Comparison of ENCODE assay signal across 29 cellular contexts in genomic region chr6:146957443-146957842, GRCh38.
"Had no signal": no experiment of that assay in that cellular context is flagged by ENCODE, and none has a peak within 500 bp of the region (broad histone marks: within the 10 kb centered on the region; RNA-seq: fewer than 3 reads in every experiment).

No MANE protein-coding gene starts in this region.

- DNase-seq: activated CD4-positive, alpha-beta memory T cell treated with anti-CD3 and anti-CD28 coated beads, Interleukin-2, amount 10 ng/mL, durations not matched to agents 7 days and 5 days; activated CD4-positive, alpha-beta T cell treated with anti-CD3 and anti-CD28 coated beads for 1 hour; activated CD4-positive, alpha-beta T cell treated with anti-CD3 and anti-CD28 coated beads for 48 hours; activated CD4-positive, CD25-positive, alpha-beta regulatory T cell; activated CD8-positive, alpha-beta memory T cell treated with anti-CD3 and anti-CD28 coated beads for 24 hours; activated CD8-positive, alpha-beta memory T cell treated with anti-CD3 and anti-CD28 coated beads, Interleukin-2, amount 10 ng/mL, durations not matched to agents 7 days and 5 days; activated CD8-positive, alpha-beta memory T cell treated with anti-CD3 and anti-CD28 coated beads, Interleukin-2, amount 50 U/mL, for 48 hours; activated effector memory CD4-positive, alpha-beta T cell treated with Interleukin-2 at 50 U/mL for 16 hours; activated naive CD4-positive, alpha-beta T cell treated with anti-CD3 and anti-CD28 coated beads, Interleukin-2, amount 10 ng/mL, durations not matched to agents 7 days and 5 days; activated naive CD8-positive, alpha-beta T cell treated with anti-CD3 and anti-CD28 coated beads, Interleukin-2, amount 50 U/mL, for 24 hours; activated T-cell treated with anti-CD3 and anti-CD28 coated beads, Interleukin-2, amount 50 U/mL, for 48 hours; anterior cingulate cortex; brain microvascular endothelial cell; central memory CD4-positive, alpha-beta T cell; NCI-H1092 treated with DMSO at 0.1 percent for 48 hours; NCI-H1417; NCI-H1694; NCI-H1930; NCI-H2081 treated with DMSO at 0.1 percent for 48 hours; NCI-H2171 treated with DMSO at 0.1 percent for 48 hours; NCI-H2227 treated with DMSO at 0.1 percent for 48 hours; NCI-H510A treated with DMSO at 0.1 percent for 48 hours; NCI-H526 treated with DMSO at 0.1 percent for 48 hours; SHP77; T1000; WERI-Rb-1 had no signal

- H3K36me3 ChIP-seq: brain microvascular endothelial cell, WERI-Rb-1 had no signal

- H3K9me3 ChIP-seq: SJCRH30 had no signal

- ATAC-seq: activated CD8-positive, alpha-beta memory T cell treated with anti-CD3 and anti-CD28 coated beads, Interleukin-2, amount 10 ng/mL, durations not matched to agents 7 days and 5 days; activated naive CD8-positive, alpha-beta T cell treated with anti-CD3 and anti-CD28 coated beads, Interleukin-2, amount 50 U/mL, for 24 hours; Panc1 had no signal

- H3K27ac ChIP-seq: brain microvascular endothelial cell, SJCRH30, SK-N-MC, WERI-Rb-1 had no signal

- H3K4me3 ChIP-seq: SJCRH30, SK-N-MC had no signal

- H3K27me3 ChIP-seq: brain microvascular endothelial cell, SJCRH30 had no signal

- H3K4me1 ChIP-seq: SJCRH30 had no signal
